ENCODE assay signal across 33 cellular contexts in the genomic region with DNA sequence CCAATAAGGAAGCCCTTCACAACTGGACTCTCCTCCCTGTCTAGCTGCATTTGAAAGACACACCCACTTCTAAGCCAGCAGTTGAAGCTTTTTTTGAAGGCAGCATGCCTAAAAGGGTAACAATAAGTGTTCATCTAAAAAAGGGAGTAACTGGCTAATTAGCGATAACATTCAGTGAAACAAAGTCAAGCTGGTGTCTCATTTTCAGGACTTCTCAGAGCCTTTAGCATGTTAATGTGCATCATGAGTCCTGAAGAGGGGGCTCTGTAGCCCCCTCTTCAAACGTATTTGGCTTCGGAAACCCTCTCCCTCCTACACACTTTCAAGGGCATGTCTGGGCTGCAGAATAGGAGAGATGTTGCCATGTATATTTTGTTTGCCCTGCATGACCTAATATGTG.
"Had no signal": no experiment of that assay in that cellular context is flagged by ENCODE, and none has a peak within 500 bp of the region (broad histone marks: within the 10 kb centered on the region; RNA-seq: fewer than 3 reads in every experiment).

No MANE protein-coding gene starts in this region.

- DNase-seq: activated CD4-positive, alpha-beta memory T cell treated with anti-CD3 and anti-CD28 coated beads for 36 hours; activated CD4-positive, alpha-beta T cell treated with anti-CD3 and anti-CD28 coated beads for 36 hours; activated CD4-positive, alpha-beta T cell treated with anti-CD3 and anti-CD28 coated beads, Interleukin-2, amount 10 ng/mL, durations not matched to agents 24 days and 14 days; activated CD4-positive, CD25-positive, alpha-beta regulatory T cell; activated CD4-positive, CD25-positive, alpha-beta regulatory T cell treated with anti-CD3 and anti-CD28 coated beads, Interleukin-2, amount 50 U/mL, for 72 hours; activated CD8-positive, alpha-beta memory T cell treated with anti-CD3 and anti-CD28 coated beads, Interleukin-2, amount 10 ng/mL, durations not matched to agents 7 days and 5 days; activated CD8-positive, alpha-beta memory T cell treated with anti-CD3 and anti-CD28 coated beads, Interleukin-2, amount 50 U/mL, for 4 hours; activated CD8-positive, alpha-beta T cell treated with anti-CD3 and anti-CD28 coated beads, Interleukin-2, amount 10 ng/mL, durations not matched to agents 7 days and 5 days; activated gamma-delta T cell; activated naive CD4-positive, alpha-beta T cell; activated naive CD4-positive, alpha-beta T cell treated with anti-CD3 and anti-CD28 coated beads, Interleukin-2, amount 10 ng/mL, durations not matched to agents 7 days and 5 days; activated naive CD8-positive, alpha-beta T cell treated with anti-CD3 and anti-CD28 coated beads, Interleukin-2, amount 10 ng/mL, durations not matched to agents 7 days and 5 days; activated T-cell treated with anti-CD3 and anti-CD28 coated beads, Interleukin-2, amount 50 U/mL, for 1 hour; activated T-cell treated with anti-CD3 and anti-CD28 coated beads, Interleukin-2, amount 50 U/mL, for 48 hours; anterior cingulate cortex; brain microvascular endothelial cell; cortex of kidney; dermis blood vessel endothelial cell; effector CD4-positive, alpha-beta T cell; effector memory CD8-positive, alpha-beta T cell; foreskin keratinocyte; glutamatergic neuron; heart left ventricle; T-helper 2 cell had no signal

- ATAC-seq: activated CD4-positive, alpha-beta T cell treated with anti-CD3 and anti-CD28 coated beads for 36 hours; activated CD8-positive, alpha-beta memory T cell treated with anti-CD3 and anti-CD28 coated beads, Interleukin-2, amount 10 ng/mL, durations not matched to agents 7 days and 5 days; activated CD8-positive, alpha-beta T cell treated with anti-CD3 and anti-CD28 coated beads, Interleukin-2, amount 10 ng/mL, durations not matched to agents 7 days and 5 days; activated naive CD4-positive, alpha-beta T cell treated with anti-CD3 and anti-CD28 coated beads, Interleukin-2, amount 50 U/mL, for 72 hours; effector memory CD8-positive, alpha-beta T cell; foreskin keratinocyte had no signal

- H3K27me3 ChIP-seq: brain microvascular endothelial cell, foreskin keratinocyte, gastrocnemius medialis, heart left ventricle had no signal

- H3K9me3 Mint-ChIP-seq: activated CD4-positive, alpha-beta memory T cell treated with anti-CD3 and anti-CD28 coated beads for 36 hours; activated CD4-positive, alpha-beta T cell treated with anti-CD3 and anti-CD28 coated beads, Interleukin-2, amount 10 ng/mL, durations not matched to agents 24 days and 14 days; activated naive CD4-positive, alpha-beta T cell treated with anti-CD3 and anti-CD28 coated beads, Interleukin-2, amount 10 ng/mL, durations not matched to agents 7 days and 5 days; activated naive CD4-positive, alpha-beta T cell treated with anti-CD3 and anti-CD28 coated beads, Interleukin-2, amount 50 U/mL, for 72 hours; activated naive CD8-positive, alpha-beta T cell treated with anti-CD3 and anti-CD28 coated beads, Interleukin-2, amount 10 ng/mL, durations not matched to agents 7 days and 5 days; activated T-helper 1 cell treated with anti-CD3 and anti-CD28 coated beads, Interleukin-12 subunit alpha, Interleukin-12 subunit beta, Interleukin-2, Interleukin-4 antibody, amounts not matched to agents 30 ng/mL and 10 ng/mL and 1 ng/mL, durations not matched to agents 14 hours and 24 hours and 36 hours; activated T-helper 2 cell treated with anti-CD3 and anti-CD28 coated beads, Interferon-gamma antibody, Interleukin-2, Interleukin-4, amounts not matched to agents 10 μg/mL and 5 μg/mL and 100 μg/mL, durations not matched to agents 14 hours and 24 hours and 36 hours; central memory CD8-positive, alpha-beta T cell; effector memory CD8-positive, alpha-beta T cell had no signal

- H3K27me3 Mint-ChIP-seq: activated CD4-positive, alpha-beta memory T cell treated with anti-CD3 and anti-CD28 coated beads for 36 hours; activated CD4-positive, alpha-beta T cell treated with anti-CD3 and anti-CD28 coated beads for 36 hours; activated naive CD8-positive, alpha-beta T cell treated with anti-CD3 and anti-CD28 coated beads, Interleukin-2, amount 10 ng/mL, durations not matched to agents 7 days and 5 days had no signal

- H3K27ac Mint-ChIP-seq: activated CD4-positive, alpha-beta memory T cell treated with anti-CD3 and anti-CD28 coated beads for 36 hours; activated CD4-positive, alpha-beta T cell treated with anti-CD3 and anti-CD28 coated beads for 36 hours; activated CD4-positive, alpha-beta T cell treated with anti-CD3 and anti-CD28 coated beads, Interleukin-2, amount 10 ng/mL, durations not matched to agents 24 days and 14 days; activated CD8-positive, alpha-beta memory T cell treated with anti-CD3 and anti-CD28 coated beads, Interleukin-2, amount 10 ng/mL, durations not matched to agents 7 days and 5 days; activated CD8-positive, alpha-beta T cell treated with anti-CD3 and anti-CD28 coated beads, Interleukin-2, amount 10 ng/mL, durations not matched to agents 7 days and 5 days; activated naive CD4-positive, alpha-beta T cell treated with anti-CD3 and anti-CD28 coated beads, Interleukin-2, amount 10 ng/mL, durations not matched to agents 7 days and 5 days; activated naive CD4-positive, alpha-beta T cell treated with anti-CD3 and anti-CD28 coated beads, Interleukin-2, amount 50 U/mL, for 72 hours; activated naive CD8-positive, alpha-beta T cell treated with anti-CD3 and anti-CD28 coated beads, Interleukin-2, amount 10 ng/mL, durations not matched to agents 7 days and 5 days; activated T-helper 1 cell treated with anti-CD3 and anti-CD28 coated beads, Interleukin-12 subunit alpha, Interleukin-12 subunit beta, Interleukin-2, Interleukin-4 antibody, amounts not matched to agents 30 ng/mL and 10 ng/mL and 1 ng/mL, durations not matched to agents 14 hours and 24 hours and 36 hours; activated T-helper 2 cell treated with anti-CD3 and anti-CD28 coated beads, Interferon-gamma antibody, Interleukin-2, Interleukin-4, amounts not matched to agents 10 μg/mL and 5 μg/mL and 100 μg/mL, durations not matched to agents 14 hours and 24 hours and 36 hours; effector memory CD8-positive, alpha-beta T cell had no signal

- H3K4me1 Mint-ChIP-seq: activated CD4-positive, alpha-beta T cell treated with anti-CD3 and anti-CD28 coated beads for 36 hours; activated CD4-positive, alpha-beta T cell treated with anti-CD3 and anti-CD28 coated beads, Interleukin-2, amount 10 ng/mL, durations not matched to agents 24 days and 14 days; activated CD8-positive, alpha-beta memory T cell treated with anti-CD3 and anti-CD28 coated beads, Interleukin-2, amount 10 ng/mL, durations not matched to agents 7 days and 5 days; activated naive CD4-positive, alpha-beta T cell treated with anti-CD3 and anti-CD28 coated beads, Interleukin-2, amount 10 ng/mL, durations not matched to agents 7 days and 5 days; activated naive CD8-positive, alpha-beta T cell treated with anti-CD3 and anti-CD28 coated beads, Interleukin-2, amount 10 ng/mL, durations not matched to agents 7 days and 5 days; central memory CD8-positive, alpha-beta T cell had no signal

- H3K36me3 ChIP-seq: brain microvascular endothelial cell, gastrocnemius medialis, heart left ventricle had no signal

- H3K36me3 Mint-ChIP-seq: activated CD4-positive, alpha-beta memory T cell treated with anti-CD3 and anti-CD28 coated beads for 36 hours; activated CD8-positive, alpha-beta memory T cell treated with anti-CD3 and anti-CD28 coated beads, Interleukin-2, amount 10 ng/mL, durations not matched to agents 7 days and 5 days; activated naive CD4-positive, alpha-beta T cell treated with anti-CD3 and anti-CD28 coated beads, Interleukin-2, amount 10 ng/mL, durations not matched to agents 7 days and 5 days; activated naive CD4-positive, alpha-beta T cell treated with anti-CD3 and anti-CD28 coated beads, Interleukin-2, amount 50 U/mL, for 72 hours; activated naive CD8-positive, alpha-beta T cell treated with anti-CD3 and anti-CD28 coated beads, Interleukin-2, amount 10 ng/mL, durations not matched to agents 7 days and 5 days had no signal

- FAIRE-seq: astrocyte, bronchial epithelial cell, colon had no signal

- H3K4me3 Mint-ChIP-seq: activated CD4-positive, alpha-beta memory T cell treated with anti-CD3 and anti-CD28 coated beads for 36 hours; activated CD4-positive, alpha-beta T cell treated with anti-CD3 and anti-CD28 coated beads for 36 hours; activated CD4-positive, alpha-beta T cell treated with anti-CD3 and anti-CD28 coated beads, Interleukin-2, amount 10 ng/mL, durations not matched to agents 24 days and 14 days; activated CD8-positive, alpha-beta memory T cell treated with anti-CD3 and anti-CD28 coated beads, Interleukin-2, amount 10 ng/mL, durations not matched to agents 7 days and 5 days; activated CD8-positive, alpha-beta T cell treated with anti-CD3 and anti-CD28 coated beads, Interleukin-2, amount 10 ng/mL, durations not matched to agents 7 days and 5 days; activated naive CD4-positive, alpha-beta T cell treated with anti-CD3 and anti-CD28 coated beads, Interleukin-2, amount 10 ng/mL, durations not matched to agents 7 days and 5 days; activated naive CD8-positive, alpha-beta T cell treated with anti-CD3 and anti-CD28 coated beads, Interleukin-2, amount 10 ng/mL, durations not matched to agents 7 days and 5 days; activated T-helper 1 cell treated with anti-CD3 and anti-CD28 coated beads, Interleukin-12 subunit alpha, Interleukin-12 subunit beta, Interleukin-2, Interleukin-4 antibody, amounts not matched to agents 30 ng/mL and 10 ng/mL and 1 ng/mL, durations not matched to agents 14 hours and 24 hours and 36 hours; central memory CD8-positive, alpha-beta T cell; effector memory CD8-positive, alpha-beta T cell had no signal

- H3K4me3 ChIP-seq: gastrocnemius medialis, heart left ventricle had no signal

- H3K27ac ChIP-seq: brain microvascular endothelial cell, epithelial cell of prostate, foreskin keratinocyte, heart left ventricle had no signal

- H3K9me3 ChIP-seq: gastrocnemius medialis, heart left ventricle had no signal
